In the genomic region with DNA sequence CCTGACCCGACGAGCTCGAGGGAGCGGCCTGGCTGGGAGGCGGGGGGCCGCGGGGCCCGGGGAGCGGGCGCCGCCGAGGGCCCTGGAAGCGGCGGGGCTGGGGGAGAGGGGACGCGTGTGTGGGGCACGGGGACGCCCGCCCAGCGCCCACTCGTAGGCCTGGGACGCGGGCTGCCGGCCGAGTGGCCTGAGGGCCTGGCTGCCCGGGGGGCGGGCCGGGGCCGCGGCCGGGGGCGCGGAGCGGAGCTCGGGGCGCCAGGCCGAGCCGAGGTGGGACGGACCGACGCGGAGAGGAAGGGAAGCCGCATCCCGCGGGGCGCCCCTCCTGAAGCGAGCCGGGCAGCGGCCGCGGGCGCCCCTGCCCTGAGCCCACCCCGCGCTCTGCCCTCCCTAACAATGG, we compare ENCODE assay signal across 8 cellular contexts.
DNase-seq lines count a peak whose midpoint lies in the region; ATAC-seq and TF ChIP-seq lines count a peak whose summit lies in the region.
"Not testable (repeated sequence)": the region's sequence is repeated elsewhere in the genome, so short reads cannot be mapped to it uniquely, and the experiment has no call there.

No MANE protein-coding gene starts in this region.

- H3K4me3 ChIP-seq in ACC112 (ENCODE audit: low read depth, low read length) = peak overlapping the region; percentile 70
- H3K4me3 ChIP-seq in HL-60 (replicated peaks; ENCODE audit: insufficient read depth, low read length) = peak overlapping the region; percentile 60
- H3K4me3 ChIP-seq in prostate gland = peak overlapping the region; percentile 62 to 69

- H3K36me3 ChIP-seq in ACC112 (ENCODE audit: insufficient read depth, low read length); prostate gland: not testable (repeated sequence)

- not testable (repeated sequence) for H3K36me3 Mint-ChIP-seq in activated CD4-positive, alpha-beta T cell treated with anti-CD3 and anti-CD28 coated beads, Interleukin-2, amount 10 ng/mL, durations not matched to agents 24 days and 14 days (ENCODE audit: low read depth); dendritic cell treated with granulocyte-macrophage colony-stimulating factor and Interleukin-4, amounts not matched to agents 40 ng/mL and 50 ng/mL, for 4 days (ENCODE audit: low read depth); immature natural killer cell

- peak overlapping the region; percentile 14 for H2AFZ ChIP-seq in ACC112 (ENCODE audit: low read length, unreplicated experiment)

- not testable (repeated sequence) for H3K9me3 Mint-ChIP-seq in activated CD4-positive, alpha-beta T cell treated with anti-CD3 and anti-CD28 coated beads, Interleukin-2, amount 10 ng/mL, durations not matched to agents 24 days and 14 days; dendritic cell treated with granulocyte-macrophage colony-stimulating factor and Interleukin-4, amounts not matched to agents 40 ng/mL and 50 ng/mL, for 4 days; immature natural killer cell

- not testable (repeated sequence) for H3K27ac ChIP-seq in ACC112 (ENCODE audit: low read depth, low read length); HL-60 (replicated peaks)
- H3K27ac ChIP-seq in prostate gland = peak overlapping the region in 1 of 2 donors; percentile 33

- H3K79me2 ChIP-seq in ACC112 (ENCODE audit: control insufficient read depth, insufficient read depth, low read length, unreplicated experiment) = not testable (repeated sequence)

- H3K27me3 Mint-ChIP-seq in activated CD4-positive, alpha-beta T cell treated with anti-CD3 and anti-CD28 coated beads, Interleukin-2, amount 10 ng/mL, durations not matched to agents 24 days and 14 days; dendritic cell treated with granulocyte-macrophage colony-stimulating factor and Interleukin-4, amounts not matched to agents 40 ng/mL and 50 ng/mL, for 4 days; immature natural killer cell (ENCODE audit: low read depth in 3 of 3): not testable (repeated sequence)

- not testable (repeated sequence) for H3K9me3 ChIP-seq in prostate gland

- H3K27ac Mint-ChIP-seq in activated CD4-positive, alpha-beta T cell treated with anti-CD3 and anti-CD28 coated beads, Interleukin-2, amount 10 ng/mL, durations not matched to agents 24 days and 14 days; immature natural killer cell: not testable (repeated sequence)
- peak overlapping the region; percentile 53 for H3K27ac Mint-ChIP-seq in dendritic cell treated with granulocyte-macrophage colony-stimulating factor and Interleukin-4, amounts not matched to agents 40 ng/mL and 50 ng/mL, for 4 days

- not testable (repeated sequence) for DNase-seq in HL-60 (ENCODE audit: low read depth in 1 of 2, low spot score in 1 of 2); activated CD4-positive, alpha-beta T cell treated with anti-CD3 and anti-CD28 coated beads, Interleukin-2, amount 10 ng/mL, durations not matched to agents 24 days and 14 days; immature natural killer cell; prostate gland (ENCODE audit: low spot score)

- intact Hi-C loops in activated CD4-positive, alpha-beta T cell treated with anti-CD3 and anti-CD28 coated beads, Interleukin-2, amount 10 ng/mL, durations not matched to agents 24 days and 14 days (cut with micrococcal nuclease); dendritic cell treated with granulocyte-macrophage colony-stimulating factor and Interleukin-4, amounts not matched to agents 40 ng/mL and 50 ng/mL, for 4 days (cut with micrococcal nuclease); prostate gland (cut with DNase I): not testable (repeated sequence)

- TF ChIP-seq POLR2A in prostate gland (IDR thresholded peaks at IDR 0.05) = not testable (repeated sequence)

- ATAC-seq in GM18909 (IDR thresholded peaks at IDR 0.05; ENCODE audit: poor library complexity, unreplicated experiment) (peak; percentile 45), HG02610 (IDR thresholded peaks at IDR 0.05; ENCODE audit: unreplicated experiment) (peak; percentile 36)

- not testable (repeated sequence) for H3K27me3 ChIP-seq in ACC112 (ENCODE audit: insufficient read depth, low read length); HL-60 (ENCODE audit: insufficient read depth, poor library complexity, severe bottlenecking); prostate gland (replicated peaks; ENCODE audit: insufficient read depth)

- no CpG with 5 or more reads among the region's 54 CpGs for WGBS in prostate gland

- not testable (repeated sequence) for H3K4me1 ChIP-seq in ACC112 (ENCODE audit: control insufficient read depth, insufficient read depth, low read length, unreplicated experiment); prostate gland (replicated peaks)

- TF ChIP-seq CTCF in HL-60 (IDR thresholded peaks at IDR 0.05; ENCODE audit: insufficient read depth, low read length); prostate gland (IDR thresholded peaks at IDR 0.05): not testable (repeated sequence)

- peak overlapping the region; percentile 88 for H3K4me3 Mint-ChIP-seq in activated CD4-positive, alpha-beta T cell treated with anti-CD3 and anti-CD28 coated beads, Interleukin-2, amount 10 ng/mL, durations not matched to agents 24 days and 14 days
- peak overlapping the region; percentile 80 for H3K4me3 Mint-ChIP-seq in dendritic cell treated with granulocyte-macrophage colony-stimulating factor and Interleukin-4, amounts not matched to agents 40 ng/mL and 50 ng/mL, for 4 days
- H3K4me3 Mint-ChIP-seq in immature natural killer cell = peak overlapping the region in 4 of 5 donors; percentile 77 to 86 (median 86)

- H3K4me1 Mint-ChIP-seq in activated CD4-positive, alpha-beta T cell treated with anti-CD3 and anti-CD28 coated beads, Interleukin-2, amount 10 ng/mL, durations not matched to agents 24 days and 14 days; dendritic cell treated with granulocyte-macrophage colony-stimulating factor and Interleukin-4, amounts not matched to agents 40 ng/mL and 50 ng/mL, for 4 days (ENCODE audit: low read depth); immature natural killer cell: not testable (repeated sequence)
